Comparison of ENCODE assay signal across 11 cellular contexts in genomic region chr1:13756557-13757315, GRCh38. TPM values are rescaled to one million over a fixed set of nuclear protein-coding genes. Genes with fewer than 3 reads are reported as not detected.
DNase-seq lines count a peak whose midpoint lies in the region; ATAC-seq and TF ChIP-seq lines count a peak whose summit lies in the region.
"Had no signal": no experiment of that assay in that cellular context is flagged by ENCODE, and none has a peak within 500 bp of the region (broad histone marks: within the 10 kb centered on the region; RNA-seq: fewer than 3 reads in every experiment).

No MANE protein-coding gene starts in this region.

- peak overlapping the region; percentile 51 for H3K27ac Mint-ChIP-seq in activated CD8-positive, alpha-beta memory T cell treated with anti-CD3 and anti-CD28 coated beads, Interleukin-2, amount 10 ng/mL, durations not matched to agents 7 days and 5 days
- H3K27ac Mint-ChIP-seq in stimulated activated effector memory CD8-positive, alpha-beta T cell treated with anti-CD3 and anti-CD28 coated beads, Interleukin-12 subunit alpha, Interleukin-12 subunit beta, amount 100 ng/mL, for 72 hours: peak overlapping the region; percentile 60
- H3K27ac Mint-ChIP-seq: activated CD4-positive, alpha-beta memory T cell treated with anti-CD3 and anti-CD28 coated beads, Interleukin-2, amount 10 ng/mL, durations not matched to agents 7 days and 5 days had no signal

- CTCF ChIA-PET in activated CD8-positive, alpha-beta memory T cell treated with anti-CD3 and anti-CD28 coated beads, Interleukin-2, amount 10 ng/mL, durations not matched to agents 7 days and 5 days (lab: Charles Lee): interaction anchor here (0.6 to 3.6 kb wide), 12 partner anchors 9 to 1733 kb away, joined by 3 to 11 read pairs (median 3); no protein-coding TSS in a partner anchor
- CTCF ChIA-PET in OCI-LY7 (lab: Charles Lee; ENCODE audit: unreplicated experiment): interaction anchor here (1.3 kb wide), 1 partner anchor 28 kb away, joined by 3 read pairs; no protein-coding TSS in a partner anchor

- TF ChIP-seq POLR2A in GM18505 (IDR thresholded peaks at IDR 0.05; ENCODE audit: borderline replicate concordance, extremely low read depth, insufficient read depth, insufficient read length): no peak

- H3K27me3 ChIP-seq in fibroblast of lung (ENCODE audit: control insufficient read depth, insufficient read depth, low read length): no peaks in the 10 kb centered on the region
- H3K27me3 ChIP-seq: MG63 had no signal

- peaks cover 25% of the 10 kb centered on the region for H3K36me3 Mint-ChIP-seq in activated CD8-positive, alpha-beta memory T cell treated with anti-CD3 and anti-CD28 coated beads, Interleukin-2, amount 10 ng/mL, durations not matched to agents 7 days and 5 days
- peaks cover 71% of the 10 kb centered on the region for H3K36me3 Mint-ChIP-seq in stimulated activated effector memory CD8-positive, alpha-beta T cell treated with anti-CD3 and anti-CD28 coated beads, Interleukin-12 subunit alpha, Interleukin-12 subunit beta, amount 100 ng/mL, for 72 hours

- TF ChIP-seq CTCF in OCI-LY7 (conservative IDR thresholded peaks at IDR 0.05; ENCODE audit: low read length) (no peak), fibroblast of lung (conservative IDR thresholded peaks at IDR 0.05 in 1 of 2, IDR thresholded peaks at IDR 0.05 in 1 of 2; ENCODE audit: low read depth in 1 of 2, low read length in 2 of 2) (no peak), GM20000 (IDR thresholded peaks at IDR 0.05; ENCODE audit: extremely low read depth, missing control alignments) (no peak)

- intact Hi-C loops in OCI-LY7 (cut with micrococcal nuclease; ENCODE audit: unreplicated experiment): no loop called here

- H3K9me3 ChIP-seq in OCI-LY7 (ENCODE audit: low read length): no peaks in the 10 kb centered on the region
- no peaks in the 10 kb centered on the region for H3K9me3 ChIP-seq in fibroblast of lung (ENCODE audit: control insufficient read depth, insufficient read depth, low read depth, low read length)
- H3K9me3 ChIP-seq: MG63 had no signal

- H3K4me2 ChIP-seq in OCI-LY7 (ENCODE audit: low read length): peak overlapping the region; percentile 20; the same call in 1 of the 2 replicates
- peak overlapping the region; percentile 65 for H3K4me2 ChIP-seq in fibroblast of lung (ENCODE audit: extremely low read depth, insufficient read depth, low read length)

- no peak overlapping the region for H3K4me3 ChIP-seq in OCI-LY7 (ENCODE audit: low read depth, low read length, poor library complexity, severe bottlenecking)
- no peak overlapping the region for H3K4me3 ChIP-seq in fibroblast of lung (replicated peaks in 1 of 4; ENCODE audit: control extremely low read depth in 1 of 4, insufficient read depth in 1 of 4, low read depth in 3 of 4, low read length in 4 of 4)
- H3K4me3 ChIP-seq: MG63 had no signal

- H3K4me1 Mint-ChIP-seq in activated CD8-positive, alpha-beta memory T cell treated with anti-CD3 and anti-CD28 coated beads, Interleukin-2, amount 10 ng/mL, durations not matched to agents 7 days and 5 days: peaks cover 68% of the 10 kb centered on the region
- H3K4me1 Mint-ChIP-seq in stimulated activated effector memory CD8-positive, alpha-beta T cell treated with anti-CD3 and anti-CD28 coated beads, Interleukin-12 subunit alpha, Interleukin-12 subunit beta, amount 100 ng/mL, for 72 hours: peaks cover 70% of the 10 kb centered on the region

- H3K79me2 ChIP-seq in OCI-LY7 (ENCODE audit: insufficient read depth, low read depth, low read length) (peaks cover 100% of the 10 kb centered on the region), fibroblast of lung (ENCODE audit: control insufficient read depth, insufficient read depth, low read length) (peaks cover 97% of the 10 kb centered on the region)

- no peak for ATAC-seq in activated CD8-positive, alpha-beta memory T cell treated with anti-CD3 and anti-CD28 coated beads, Interleukin-2, amount 10 ng/mL, durations not matched to agents 7 days and 5 days
- ATAC-seq in stimulated activated effector memory CD8-positive, alpha-beta T cell treated with anti-CD3 and anti-CD28 coated beads, Interleukin-12 subunit alpha, Interleukin-12 subunit beta, amount 100 ng/mL, for 72 hours: peak; percentile 56
- ATAC-seq in GM18505 (IDR thresholded peaks at IDR 0.05; ENCODE audit: unreplicated experiment) (no peak), GM18861 (IDR thresholded peaks at IDR 0.05; ENCODE audit: unreplicated experiment) (no peak)

- no peaks in the 10 kb centered on the region for H3K27me3 Mint-ChIP-seq in activated CD8-positive, alpha-beta memory T cell treated with anti-CD3 and anti-CD28 coated beads, Interleukin-2, amount 10 ng/mL, durations not matched to agents 7 days and 5 days
- H3K27me3 Mint-ChIP-seq: activated CD4-positive, alpha-beta memory T cell treated with anti-CD3 and anti-CD28 coated beads, Interleukin-2, amount 10 ng/mL, durations not matched to agents 7 days and 5 days had no signal

- no peaks in the 10 kb centered on the region for H3K9me2 ChIP-seq in OCI-LY7 (ENCODE audit: insufficient read depth, low read length)

- H3K36me3 ChIP-seq in OCI-LY7 (ENCODE audit: insufficient read depth, low read length) (peaks cover 83% of the 10 kb centered on the region), fibroblast of lung (ENCODE audit: control insufficient read depth, insufficient read depth, low read length) (peaks cover 4% of the 10 kb centered on the region)

- POLR2A ChIA-PET in OCI-LY7 (lab: Charles Lee): interaction anchor here (0.6 to 1.3 kb wide), 7 partner anchors 12 to 100 kb away, joined by 3 to 5 read pairs (median 3); no protein-coding TSS in a partner anchor

- DNase-seq in activated CD8-positive, alpha-beta memory T cell treated with anti-CD3 and anti-CD28 coated beads, Interleukin-2, amount 10 ng/mL, durations not matched to agents 7 days and 5 days: no peak
- no peak for DNase-seq in activated CD8-positive, alpha-beta memory T cell treated with anti-CD3 and anti-CD28 coated beads for 24 hours
- DNase-seq in OCI-LY7 (ENCODE audit: low spot score) (no peak), fibroblast of lung (ENCODE audit: low read depth in 2 of 2) (no peak), GM20000 (ENCODE audit: low spot score) (no peak)
- no peak for DNase-seq in stimulated activated effector memory CD8-positive, alpha-beta T cell treated with anti-CD3 and anti-CD28 coated beads, Interleukin-12 subunit alpha, Interleukin-12 subunit beta, amount 100 ng/mL, for 72 hours (ENCODE audit: low spot score in 2 of 2)
- DNase-seq: activated CD4-positive, alpha-beta memory T cell treated with anti-CD3 and anti-CD28 coated beads, Interleukin-2, amount 10 ng/mL, durations not matched to agents 7 days and 5 days; MG63; NCI-H526 had no signal

- H2AFZ ChIP-seq in OCI-LY7 (ENCODE audit: low read length) (no peak overlapping the region), fibroblast of lung (ENCODE audit: low read length) (no peak overlapping the region)

- H3K4me3 Mint-ChIP-seq in activated CD8-positive, alpha-beta memory T cell treated with anti-CD3 and anti-CD28 coated beads, Interleukin-2, amount 10 ng/mL, durations not matched to agents 7 days and 5 days: no peak overlapping the region
- H3K4me3 Mint-ChIP-seq in stimulated activated effector memory CD8-positive, alpha-beta T cell treated with anti-CD3 and anti-CD28 coated beads, Interleukin-12 subunit alpha, Interleukin-12 subunit beta, amount 100 ng/mL, for 72 hours: peak overlapping the region; percentile 4
- H3K4me3 Mint-ChIP-seq: activated CD4-positive, alpha-beta memory T cell treated with anti-CD3 and anti-CD28 coated beads, Interleukin-2, amount 10 ng/mL, durations not matched to agents 7 days and 5 days had no signal

- H3K9me3 Mint-ChIP-seq in activated CD8-positive, alpha-beta memory T cell treated with anti-CD3 and anti-CD28 coated beads, Interleukin-2, amount 10 ng/mL, durations not matched to agents 7 days and 5 days (ENCODE audit: low read depth): no peaks in the 10 kb centered on the region
- H3K9me3 Mint-ChIP-seq in stimulated activated effector memory CD8-positive, alpha-beta T cell treated with anti-CD3 and anti-CD28 coated beads, Interleukin-12 subunit alpha, Interleukin-12 subunit beta, amount 100 ng/mL, for 72 hours: no peaks in the 10 kb centered on the region
- H3K9me3 Mint-ChIP-seq: activated CD4-positive, alpha-beta memory T cell treated with anti-CD3 and anti-CD28 coated beads, Interleukin-2, amount 10 ng/mL, durations not matched to agents 7 days and 5 days had no signal

- H3K27ac ChIP-seq in OCI-LY7 (ENCODE audit: low read depth, low read length, poor library complexity, severe bottlenecking): no peak overlapping the region
- H3K27ac ChIP-seq in fibroblast of lung (ENCODE audit: insufficient read depth, low read length): no peak overlapping the region

- H3K9ac ChIP-seq in fibroblast of lung (ENCODE audit: insufficient read depth, low read length): no peak overlapping the region

- H3K4me1 ChIP-seq in OCI-LY7 (ENCODE audit: insufficient read depth, low read length, poor library complexity, severe bottlenecking) (peaks cover 92% of the 10 kb centered on the region), fibroblast of lung (ENCODE audit: control insufficient read depth, extremely low read depth, insufficient read depth, low read length) (peaks cover 6% of the 10 kb centered on the region)

- BruUV-seq in OCI-LY7 (replicated peaks; lab: Mats Ljungman, UMichigan): no TSS peak

- H4K20me1 ChIP-seq in OCI-LY7 (ENCODE audit: insufficient read depth, low read length): peaks cover 67% of the 10 kb centered on the region
- H4K20me1 ChIP-seq in fibroblast of lung (ENCODE audit: control insufficient read depth, extremely low read depth, insufficient read depth, low read length): no peaks in the 10 kb centered on the region

RNA-seq across cellular contexts. Expression of gene PRDM2, which starts 56.7 kb away (rescaled TPM):
- 10 to 100 TPM; 55.0 to 58.5 TPM for total RNA-seq in activated CD8-positive, alpha-beta memory T cell treated with anti-CD3 and anti-CD28 coated beads, Interleukin-2, amount 10 ng/mL, durations not matched to agents 7 days and 5 days
- 38.7 and 47.6 TPM in 2 replicates for total RNA-seq in OCI-LY7 (2014; rRNA removed; shearing (Covaris generic))
- 98.2 and 109 TPM in 2 replicates for total RNA-seq in OCI-LY7 (2022)
- total RNA-seq in fibroblast of lung: 7.2 and 9.1 TPM in 2 replicates
- polyA plus RNA-seq in fibroblast of lung: 11.1 and 11.6 TPM in 2 replicates
- polyA plus RNA-seq in fibroblast of lung (2012): 8.5 and 11.5 TPM in 2 replicates
- polyA minus RNA-seq in fibroblast of lung (ENCODE audit: low replicate concordance): 12.7 and 14.9 TPM in 2 replicates
